In genomic region chr3:106299300-106300098, GRCh38 we compare ENCODE assay signal across 9 cellular contexts.
DNase-seq lines count a peak whose midpoint lies in the region; ATAC-seq and TF ChIP-seq lines count a peak whose summit lies in the region.
"Had no signal": no experiment of that assay in that cellular context is flagged by ENCODE, and none has a peak within 500 bp of the region (broad histone marks: within the 10 kb centered on the region; RNA-seq: fewer than 3 reads in every experiment).

No MANE protein-coding gene starts in this region.

- H3K4me3 Mint-ChIP-seq in naive thymus-derived CD8-positive, alpha-beta T cell: no peak overlapping the region

- in situ Hi-C loops in HAP-1 (cut with MboI; ENCODE audit: low sequenced_read_pairs): no loop called here

- no peaks in the 10 kb centered on the region for H3K27me3 Mint-ChIP-seq in naive thymus-derived CD8-positive, alpha-beta T cell

- H3K27me3 ChIP-seq in tibial artery (no peaks in the 10 kb centered on the region), HAP-1 (ENCODE audit: low read depth) (no peaks in the 10 kb centered on the region)

- no peak overlapping the region for H3K4me3 ChIP-seq in GM12865 (ENCODE audit: low read depth, low read length)
- H3K4me3 ChIP-seq in choroid plexus epithelial cell (ENCODE audit: low read depth, low read length): no peak overlapping the region
- no peak overlapping the region for H3K4me3 ChIP-seq in tibial artery
- no peak overlapping the region for H3K4me3 ChIP-seq in HAP-1

- H3K9me3 Mint-ChIP-seq in naive thymus-derived CD8-positive, alpha-beta T cell: no peaks in the 10 kb centered on the region

- POLR2A ChIA-PET in naive thymus-derived CD8-positive, alpha-beta T cell (lab: Charles Lee): no interaction called here

- peaks cover 4 to 20% (median 10%) of the 10 kb centered on the region in 4 donors for H3K4me1 Mint-ChIP-seq in naive thymus-derived CD8-positive, alpha-beta T cell

- intact Hi-C loops in tibial artery (cut with DNase I; ENCODE audit: low total_unique reads): no loop called here

- H3K4me1 ChIP-seq in tibial artery (peaks cover 0 to 8% (median 0%) of the 10 kb centered on the region in 4 donors), HAP-1 (no peaks in the 10 kb centered on the region)

- H3K27ac ChIP-seq in tibial artery: no peak overlapping the region
- H3K27ac ChIP-seq: epithelial cell of prostate had no signal

- no peaks in the 10 kb centered on the region for H3K36me3 ChIP-seq in tibial artery
- H3K36me3 ChIP-seq in HAP-1 (replicated peaks): no peaks in the 10 kb centered on the region

- peak; percentile 91 for DNase-seq in GM12865 (ENCODE audit: low read depth)
- DNase-seq in GM20000 (ENCODE audit: low spot score): peak; percentile 19
- peak; percentile 64 for DNase-seq in choroid plexus epithelial cell (ENCODE audit: low read depth)
- DNase-seq in tibial artery: no peak
- no peak for DNase-seq in HAP-1 (ENCODE audit: low spot score in 2 of 2)
- DNase-seq in activated effector memory CD4-positive, alpha-beta T cell treated with Interleukin-2 at 50 U/mL for 16 hours: no peak
- no peak for DNase-seq in naive thymus-derived CD8-positive, alpha-beta T cell

- TF ChIP-seq CTCF in GM12865 (IDR thresholded peaks at IDR 0.05; ENCODE audit: insufficient read depth, low read depth, low read length, missing control alignments): no peak
- TF ChIP-seq CTCF in GM20000 (IDR thresholded peaks at IDR 0.05; ENCODE audit: extremely low read depth, missing control alignments): no peak
- TF ChIP-seq CTCF in choroid plexus epithelial cell (conservative IDR thresholded peaks at IDR 0.05; ENCODE audit: low read depth, low read length): no peak
- no peak for TF ChIP-seq CTCF in tibial artery (IDR thresholded peaks at IDR 0.05)

- H3K36me3 Mint-ChIP-seq in naive thymus-derived CD8-positive, alpha-beta T cell: no peaks in the 10 kb centered on the region

- H3K9me3 ChIP-seq in tibial artery: no peaks in the 10 kb centered on the region
- H3K9me3 ChIP-seq in HAP-1: no peaks in the 10 kb centered on the region

- peak; percentile 62 for ATAC-seq in HG03439 (IDR thresholded peaks at IDR 0.05; ENCODE audit: unreplicated experiment)
- ATAC-seq in naive thymus-derived CD8-positive, alpha-beta T cell: no peak

- no peak overlapping the region for H3K27ac Mint-ChIP-seq in naive thymus-derived CD8-positive, alpha-beta T cell

Comparison
In these comparisons a context has a peak if more than half of its experiments do, and no peak if none do; other contexts are left out.
1. DNase-seq: peak in GM12865 (single experiment), GM20000 (single experiment) and choroid plexus epithelial cell (single experiment); none in tibial artery (0 of 2), HAP-1 (0 of 2), activated effector memory CD4-positive, alpha-beta T cell treated with Interleukin-2 at 50 U/mL for 16 hours (single experiment) and naive thymus-derived CD8-positive, alpha-beta T cell (0 of 10).